4 cellular contexts compared by ENCODE assay signal in genomic region chr2:130140516-130140915, GRCh38. TPM values are rescaled to one million over a fixed set of nuclear protein-coding genes. Genes with fewer than 3 reads are reported as not detected.
"Had no signal": no experiment of that assay in that cellular context is flagged by ENCODE, and none has a peak within 500 bp of the region (broad histone marks: within the 10 kb centered on the region; RNA-seq: fewer than 3 reads in every experiment).

No MANE protein-coding gene starts in this region.

RNA-seq across cellular contexts. Expression of gene POTEF, which starts 11.5 kb away (rescaled TPM):
- total RNA-seq: GM23248, IMR-90 had no signal
- polyA plus RNA-seq: GM23248, IMR-90 had no signal

RNA-seq across cellular contexts. Expression of gene TUBA3E, which starts 57.7 kb away (rescaled TPM):
- total RNA-seq: GM23248, H7, HT-29, IMR-90 had no signal
- polyA plus RNA-seq: GM23248, IMR-90 had no signal
